ENCODE assay signal across 10 cellular contexts in the genomic region with DNA sequence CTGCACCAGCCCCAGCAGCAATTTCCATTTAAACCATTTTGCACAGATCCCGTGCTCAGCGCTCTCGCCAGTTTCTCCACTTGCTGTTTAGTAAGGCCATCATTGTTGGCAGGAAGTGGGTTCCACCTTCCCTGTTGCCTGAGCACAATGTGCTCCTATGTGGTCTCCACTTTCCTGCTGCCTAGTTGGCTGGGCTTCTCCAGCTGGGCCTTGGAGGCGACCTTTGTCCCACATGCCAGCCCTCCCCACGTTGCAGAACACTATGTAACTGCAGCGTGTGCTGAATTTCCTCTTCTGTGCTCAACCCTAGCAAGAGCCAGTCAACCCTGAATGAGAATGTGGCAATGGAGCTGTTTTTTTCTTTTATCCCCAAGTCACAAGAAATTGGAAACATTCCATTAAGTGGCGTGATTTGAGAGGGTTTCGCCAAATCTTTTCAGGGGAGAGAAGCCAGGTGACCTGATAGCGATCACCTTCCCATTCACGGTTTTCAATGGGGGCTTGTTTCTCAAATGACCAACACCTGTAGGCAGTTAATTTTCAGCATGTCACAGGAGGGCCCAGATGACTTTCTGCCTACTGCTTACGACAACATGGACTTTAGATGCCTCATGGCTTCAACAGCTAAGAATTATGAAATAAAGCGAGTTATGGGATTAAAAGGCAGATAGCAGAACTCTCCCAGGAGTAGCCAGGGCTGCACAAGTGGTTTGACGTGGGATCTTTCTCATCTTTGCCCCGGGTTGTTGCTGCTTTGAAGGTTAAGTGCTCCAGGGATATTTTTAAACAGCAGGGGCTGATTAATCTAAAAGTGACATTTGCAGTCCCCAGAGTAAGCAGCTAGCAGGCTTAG. TPM values are rescaled to one million over a fixed set of nuclear protein-coding genes. Genes with fewer than 3 reads are reported as not detected.
DNase-seq lines count a peak whose midpoint lies in the region; ATAC-seq and TF ChIP-seq lines count a peak whose summit lies in the region.
"Had no signal": no experiment of that assay in that cellular context is flagged by ENCODE, and none has a peak within 500 bp of the region (broad histone marks: within the 10 kb centered on the region; RNA-seq: fewer than 3 reads in every experiment).

A gene (plus strand): TSS at position 830 of the 853 bp plus-strand sequence. CDS start 22,819 bp downstream, outside the sequence.

- no peaks in the 10 kb centered on the region for H3K9me3 Mint-ChIP-seq in activated CD8-positive, alpha-beta memory T cell treated with anti-CD3 and anti-CD28 coated beads, Interleukin-2, amount 10 ng/mL, durations not matched to agents 7 days and 5 days (ENCODE audit: low read depth)

- intact Hi-C loops in upper lobe of right lung (cut with DNase I), result no loop called here

- H3K27ac ChIP-seq in mucosa of rectum (ENCODE audit: low read depth in 2 of 2, low read length in 2 of 2), result peak within 1 kb of the TSS; percentile 77 to 83
- peak within 1 kb of the TSS; percentile 75 for H3K27ac ChIP-seq in upper lobe of right lung

- CTCF ChIA-PET in activated CD8-positive, alpha-beta memory T cell treated with anti-CD3 and anti-CD28 coated beads, Interleukin-2, amount 10 ng/mL, durations not matched to agents 7 days and 5 days (lab: Charles Lee), result interaction anchor here (0.9 to 1.6 kb wide), 3 partner anchors 16 to 312 kb away, joined by 3 read pairs; no protein-coding TSS in a partner anchor

- no peak for DNase-seq in activated CD8-positive, alpha-beta memory T cell treated with anti-CD3 and anti-CD28 coated beads, Interleukin-2, amount 10 ng/mL, durations not matched to agents 7 days and 5 days
- no peak for DNase-seq in activated CD8-positive, alpha-beta memory T cell treated with anti-CD3 and anti-CD28 coated beads, Interleukin-2, amount 50 U/mL, for 4 hours
- peak; percentile 83 for DNase-seq in upper lobe of right lung
- DNase-seq: activated naive CD4-positive, alpha-beta T cell treated with anti-CD3 and anti-CD28 coated beads, Interleukin-2, amount 50 U/mL, for 16 hours; NCI-H526 had no signal

- H3K27ac Mint-ChIP-seq in activated CD8-positive, alpha-beta memory T cell treated with anti-CD3 and anti-CD28 coated beads, Interleukin-2, amount 10 ng/mL, durations not matched to agents 7 days and 5 days, result no peak within 1 kb of the TSS

- peaks cover 13% of the 10 kb centered on the region for H3K4me1 Mint-ChIP-seq in activated CD8-positive, alpha-beta memory T cell treated with anti-CD3 and anti-CD28 coated beads, Interleukin-2, amount 10 ng/mL, durations not matched to agents 7 days and 5 days

- ATAC-seq in activated CD8-positive, alpha-beta memory T cell treated with anti-CD3 and anti-CD28 coated beads, Interleukin-2, amount 10 ng/mL, durations not matched to agents 7 days and 5 days, result no peak
- ATAC-seq in upper lobe of right lung, result peak; percentile 79
- no peak for ATAC-seq in GM21515 (IDR thresholded peaks at IDR 0.05; ENCODE audit: unreplicated experiment)
- no peak for ATAC-seq in HG03095 (IDR thresholded peaks at IDR 0.05; ENCODE audit: unreplicated experiment)
- ATAC-seq in GM18517 (IDR thresholded peaks at IDR 0.05; ENCODE audit: unreplicated experiment), result no peak

- no peaks in the 10 kb centered on the region for H3K9me3 ChIP-seq in endocrine pancreas (ENCODE audit: control insufficient read depth, low read length)
- H3K9me3 ChIP-seq in mucosa of rectum (ENCODE audit: control insufficient read depth in 2 of 2, low read length in 2 of 2), result no peaks in the 10 kb centered on the region
- no peaks in the 10 kb centered on the region for H3K9me3 ChIP-seq in upper lobe of right lung

- H3K9ac ChIP-seq in endocrine pancreas (ENCODE audit: control insufficient read depth, insufficient read depth, low read length) (no peak within 1 kb of the TSS), mucosa of rectum (ENCODE audit: low read depth in 1 of 2, low read length in 2 of 2) (peak within 1 kb of the TSS; percentile 14 to 54)

- H3K4me1 ChIP-seq in endocrine pancreas (ENCODE audit: control insufficient read depth, insufficient read depth, low read length) (peaks cover 14% of the 10 kb centered on the region), mucosa of rectum (ENCODE audit: control insufficient read depth in 2 of 2, insufficient read depth in 2 of 2, low read length in 2 of 2) (peaks cover 22 to 33% of the 10 kb centered on the region in 2 donors), upper lobe of right lung (peaks cover 57% of the 10 kb centered on the region)

- H3K4me3 Mint-ChIP-seq in activated CD8-positive, alpha-beta memory T cell treated with anti-CD3 and anti-CD28 coated beads, Interleukin-2, amount 10 ng/mL, durations not matched to agents 7 days and 5 days, result no peak within 1 kb of the TSS

- H3K36me3 ChIP-seq in endocrine pancreas (ENCODE audit: control insufficient read depth, insufficient read depth, low read length) (no peaks in the 10 kb centered on the region), mucosa of rectum (ENCODE audit: control insufficient read depth in 2 of 2, insufficient read depth in 2 of 2, low read length in 2 of 2) (peaks cover 0 to 5% of the 10 kb centered on the region in 2 donors), upper lobe of right lung (no peaks in the 10 kb centered on the region)

- no peaks in the 10 kb centered on the region for H3K36me3 Mint-ChIP-seq in activated CD8-positive, alpha-beta memory T cell treated with anti-CD3 and anti-CD28 coated beads, Interleukin-2, amount 10 ng/mL, durations not matched to agents 7 days and 5 days

- no peaks in the 10 kb centered on the region for H3K27me3 ChIP-seq in endocrine pancreas (ENCODE audit: control insufficient read depth, insufficient read depth, low read length)
- no peaks in the 10 kb centered on the region for H3K27me3 ChIP-seq in mucosa of rectum (ENCODE audit: control insufficient read depth in 2 of 2, insufficient read depth in 2 of 2, low read length in 2 of 2)
- H3K27me3 ChIP-seq in upper lobe of right lung, result no peaks in the 10 kb centered on the region

- TF ChIP-seq CTCF in upper lobe of right lung (IDR thresholded peaks at IDR 0.05), result no peak

- H3K4me3 ChIP-seq in endocrine pancreas (ENCODE audit: control insufficient read depth, insufficient read depth, low read length) (peak within 1 kb of the TSS; percentile 11), mucosa of rectum (ENCODE audit: low read length in 2 of 2) (peak within 1 kb of the TSS; percentile 28 to 53), upper lobe of right lung (no peak within 1 kb of the TSS)

- no peaks in the 10 kb centered on the region for H3K27me3 Mint-ChIP-seq in activated CD8-positive, alpha-beta memory T cell treated with anti-CD3 and anti-CD28 coated beads, Interleukin-2, amount 10 ng/mL, durations not matched to agents 7 days and 5 days

RNA-seq across cellular contexts. Expression of the gene that starts here (rescaled TPM):
- 10 to 100 TPM; 10.4 to 15.1 TPM for total RNA-seq in activated CD8-positive, alpha-beta memory T cell treated with anti-CD3 and anti-CD28 coated beads, Interleukin-2, amount 10 ng/mL, durations not matched to agents 7 days and 5 days
- total RNA-seq in upper lobe of right lung, result 35.2 TPM
